9 cellular contexts compared by ENCODE assay signal in the genomic region with DNA sequence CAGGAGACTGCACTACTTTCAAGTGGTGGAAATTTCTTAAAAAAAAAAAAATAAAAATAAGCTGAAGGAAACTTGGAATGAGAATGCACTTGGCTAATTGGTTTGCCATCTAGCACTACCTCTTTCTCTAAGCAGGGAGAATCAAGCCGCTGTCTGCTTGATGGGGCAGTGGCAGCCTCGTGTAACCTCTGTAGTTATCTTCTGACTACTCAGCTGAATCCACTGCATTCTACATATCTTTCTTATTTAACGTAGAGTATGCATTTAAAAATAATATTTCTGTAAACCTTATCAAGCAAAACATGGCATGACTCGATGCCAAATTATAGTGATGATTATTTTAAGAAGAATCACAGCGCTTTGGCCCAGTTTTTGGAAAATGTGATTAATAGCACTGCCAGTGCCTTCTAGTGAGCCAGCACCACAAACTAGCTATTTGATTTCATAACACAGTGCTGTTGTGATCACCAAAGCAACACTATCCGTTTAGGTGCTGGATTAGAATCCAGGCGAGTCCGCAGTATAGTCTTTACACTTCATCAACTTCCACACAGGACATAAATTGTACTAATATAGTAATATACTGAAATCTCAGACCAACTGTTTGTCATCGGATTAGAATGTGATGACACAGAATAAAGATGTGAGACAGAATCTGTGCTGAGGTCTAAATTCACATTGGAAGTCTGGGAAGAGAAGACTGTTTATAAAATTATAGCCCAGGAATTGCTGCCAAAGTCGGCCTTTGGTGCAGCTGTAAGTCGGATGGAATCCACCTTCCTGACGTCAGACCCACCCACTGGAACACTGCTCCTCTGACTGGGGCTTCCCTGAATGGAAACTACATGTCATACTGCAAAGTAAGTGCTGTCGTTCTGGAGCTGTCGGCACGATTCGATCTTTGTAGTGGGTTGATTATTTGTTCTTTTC.
A peak's percentile ranks its signal among the peaks of the same experiment; 100 is the strongest.
DNase-seq lines count a peak whose midpoint lies in the region; ATAC-seq and TF ChIP-seq lines count a peak whose summit lies in the region.
"Had no signal": no experiment of that assay in that cellular context is flagged by ENCODE, and none has a peak within 500 bp of the region (broad histone marks: within the 10 kb centered on the region; RNA-seq: fewer than 3 reads in every experiment).

No MANE protein-coding gene starts in this region.

- peak; percentile 84 for ATAC-seq in left lung
- ATAC-seq in GM21526 (IDR thresholded peaks at IDR 0.05; ENCODE audit: low FRiP score, unreplicated experiment) = no peak
- ATAC-seq in HG02852 (IDR thresholded peaks at IDR 0.05; ENCODE audit: unreplicated experiment) = no peak

- H3K4me1 ChIP-seq in left lung (peaks cover 0 to 4% of the 10 kb centered on the region in 2 donors), tibial nerve (peaks cover 0 to 9% (median 0%) of the 10 kb centered on the region in 4 donors)

- H3K9me3 ChIP-seq in left lung (no peaks in the 10 kb centered on the region), tibial nerve (no peaks in the 10 kb centered on the region)

- DNase-seq in M059J (ENCODE audit: low read depth) (peak; percentile 96), choroid plexus epithelial cell (ENCODE audit: low read depth) (peak; percentile 96), left lung (peak in 1 of 2 donors; percentile 71), tibial nerve (ENCODE audit: low spot score in 2 of 2) (peak; percentile 15 to 47), NCI-H2227 (lab: John Stamatoyannopoulos, UW; ENCODE audit: unreplicated experiment) (no peak), activated gamma-delta T cell treated with Interleukin-2 at 50 U/mL for 16 hours (no peak)
- DNase-seq: activated CD4-positive, alpha-beta memory T cell treated with anti-CD3 and anti-CD28 coated beads for 36 hours had no signal

- H3K27me3 ChIP-seq in left lung (no peaks in the 10 kb centered on the region), tibial nerve (peaks cover 0 to 3% of the 10 kb centered on the region in 2 donors)

- 63 to 64% methylated on average over 16 of the region's 16 CpGs for WGBS in tibial nerve, 2 donors

- peak overlapping the region; percentile 5 to 81 for H3K27ac ChIP-seq in left lung
- peak overlapping the region in 2 of 4 donors; percentile 41 to 58 for H3K27ac ChIP-seq in tibial nerve

- H3K36me3 ChIP-seq in left lung = no peaks in the 10 kb centered on the region
- no peaks in the 10 kb centered on the region for H3K36me3 ChIP-seq in tibial nerve

- H3K4me3 ChIP-seq in choroid plexus epithelial cell (ENCODE audit: low read depth, low read length) (no peak overlapping the region), left lung (no peak overlapping the region), tibial nerve (no peak overlapping the region)

- no peak for TF ChIP-seq POLR2A in tibial nerve (IDR thresholded peaks at IDR 0.05)

- intact Hi-C loops in left lung (cut with DNase I) = no loop called here

- TF ChIP-seq EP300 in tibial nerve (IDR thresholded peaks at IDR 0.05) = peak in 1 of 2 donors; percentile 36

- no peak for TF ChIP-seq CTCF in choroid plexus epithelial cell (conservative IDR thresholded peaks at IDR 0.05; ENCODE audit: low read depth, low read length)
- TF ChIP-seq CTCF in left lung (IDR thresholded peaks at IDR 0.05) = no peak
- TF ChIP-seq CTCF in tibial nerve (IDR thresholded peaks at IDR 0.05) = no peak

Comparison
In these comparisons a context has a peak if more than half of its experiments do, and no peak if none do; other contexts are left out.
1. DNase-seq: peak in M059J (single experiment), choroid plexus epithelial cell (single experiment) and tibial nerve (2 of 2); none in NCI-H2227 (single experiment) and activated gamma-delta T cell treated with Interleukin-2 at 50 U/mL for 16 hours (single experiment).